Comparison of ENCODE assay signal across 23 cellular contexts in genomic region chr6:161181136-161181535, GRCh38.
"Had no signal": no experiment of that assay in that cellular context is flagged by ENCODE, and none has a peak within 500 bp of the region (broad histone marks: within the 10 kb centered on the region; RNA-seq: fewer than 3 reads in every experiment).

No MANE protein-coding gene starts in this region.

- H3K27me3 ChIP-seq: pancreas, right atrium auricular region, spleen, vagina had no signal

- DNase-seq: activated CD4-positive, alpha-beta memory T cell treated with anti-CD3 and anti-CD28 coated beads for 36 hours; activated CD4-positive, alpha-beta T cell treated with anti-CD3 and anti-CD28 coated beads, Interleukin-2, amount 10 ng/mL, durations not matched to agents 24 days and 14 days; activated CD4-positive, CD25-positive, alpha-beta regulatory T cell treated with anti-CD3 and anti-CD28 coated beads, Interleukin-2, amount 50 U/mL, for 72 hours; activated CD8-positive, alpha-beta memory T cell treated with anti-CD3 and anti-CD28 coated beads, Interleukin-2, amount 50 U/mL, for 48 hours; activated gamma-delta T cell treated with Interleukin-2 at 50 U/mL for 16 hours; activated naive CD4-positive, alpha-beta T cell treated with anti-CD3 and anti-CD28 coated beads, Interleukin-2, amount 50 U/mL, for 16 hours; activated T-cell treated with anti-CD3 and anti-CD28 coated beads, Interleukin-2, amount 50 U/mL, for 24 hours; effector CD8-positive, alpha-beta T cell; glutamatergic neuron; islet precursor cell; left cardiac atrium; left ventricle myocardium superior; naive B cell; nephron progenitor cell; pancreas; psoas muscle; spleen; stimulated activated naive CD4-positive, alpha-beta T cell; T-helper 17 cell; T1000 had no signal

- H3K4me3 ChIP-seq: pancreas, psoas muscle, right atrium auricular region, spleen, vagina had no signal

- FAIRE-seq: frontal cortex, pancreas had no signal

- H3K27ac ChIP-seq: pancreas, psoas muscle, right atrium auricular region, spleen, vagina had no signal

- ATAC-seq: left cardiac atrium, left ventricle myocardium superior, pancreas, psoas muscle, T-helper 17 cell had no signal

- H3K4me1 ChIP-seq: pancreas, psoas muscle, right atrium auricular region, vagina had no signal

- H3K9me3 ChIP-seq: pancreas, psoas muscle, right atrium auricular region, vagina had no signal

- H3K36me3 ChIP-seq: pancreas, right atrium auricular region, vagina had no signal
